Comparison of ENCODE assay signal across 25 cellular contexts in genomic region chr10:43969506-43969905, GRCh38.
"Had no signal": no experiment of that assay in that cellular context is flagged by ENCODE, and none has a peak within 500 bp of the region (broad histone marks: within the 10 kb centered on the region; RNA-seq: fewer than 3 reads in every experiment).

No MANE protein-coding gene starts in this region.

- DNase-seq: caudate nucleus; cerebellar nuclear complex; dorsolateral prefrontal cortex; effector CD8-positive, alpha-beta T cell; esophagus squamous epithelium; foreskin melanocyte; hypothalamus; immature natural killer cell; left ventricle myocardium superior; lower lobe of right lung; midbrain; naive thymus-derived CD4-positive, alpha-beta T cell; nucleus accumbens; posterior cingulate gyrus; sigmoid colon; stimulated activated CD4-positive, alpha-beta T cell treated with anti-CD3 and anti-CD28 coated beads, Interleukin-4, amount 100 ng/mL, for 4 hours; stimulated activated naive CD8-positive, alpha-beta T cell treated with anti-CD3 and anti-CD28 coated beads, Interleukin-15, Interleukin-2, amounts not matched to agents 100 U/mL and 50 U/mL, for 24 hours; substantia nigra; testis; tibial artery had no signal

- H3K9me3 ChIP-seq: esophagus squamous epithelium, lower lobe of right lung, right atrium auricular region, sigmoid colon, testis, tibial artery had no signal

- H3K4me3 Mint-ChIP-seq: immature natural killer cell; memory B cell; naive thymus-derived CD4-positive, alpha-beta T cell; nephron; stimulated activated memory B cell treated with anti-CD40 and anti-IgM and Interleukin-4, amounts not matched to agents 10 μg/mL and 1 μg/mL and 100 μg/mL, for 72 hours; type B pancreatic cell had no signal

- H3K4me1 Mint-ChIP-seq: memory B cell had no signal

- H3K4me1 ChIP-seq: testis had no signal

- H3K9me3 Mint-ChIP-seq: immature natural killer cell; naive thymus-derived CD4-positive, alpha-beta T cell; nephron; stimulated activated memory B cell treated with anti-CD40 and anti-IgM and Interleukin-4, amounts not matched to agents 10 μg/mL and 1 μg/mL and 100 μg/mL, for 72 hours had no signal

- H3K4me3 ChIP-seq: dorsolateral prefrontal cortex, esophagus squamous epithelium, lower lobe of right lung, right atrium auricular region, sigmoid colon, testis, tibial artery had no signal

- H3K36me3 ChIP-seq: esophagus squamous epithelium, lower lobe of right lung, right atrium auricular region, sigmoid colon, tibial artery had no signal

- H3K27ac ChIP-seq: dorsolateral prefrontal cortex, esophagus squamous epithelium, lower lobe of right lung, right atrium auricular region, sigmoid colon, testis, tibial artery had no signal

- H3K27me3 ChIP-seq: esophagus squamous epithelium, right atrium auricular region, sigmoid colon, testis, tibial artery had no signal

- H3K36me3 Mint-ChIP-seq: immature natural killer cell; memory B cell; naive thymus-derived CD4-positive, alpha-beta T cell; stimulated activated memory B cell treated with anti-CD40 and anti-IgM and Interleukin-4, amounts not matched to agents 10 μg/mL and 1 μg/mL and 100 μg/mL, for 72 hours had no signal

- H3K27ac Mint-ChIP-seq: immature natural killer cell; memory B cell; naive thymus-derived CD4-positive, alpha-beta T cell; nephron; stimulated activated memory B cell treated with anti-CD40 and anti-IgM and Interleukin-4, amounts not matched to agents 10 μg/mL and 1 μg/mL and 100 μg/mL, for 72 hours; type B pancreatic cell had no signal
